ENCODE assay signal across 15 cellular contexts in genomic region chr2:208489687-208490086, GRCh38.
DNase-seq lines count a peak whose midpoint lies in the region; FAIRE-seq and TF ChIP-seq lines count a peak whose summit lies in the region.
"Had no signal": no experiment of that assay in that cellular context is flagged by ENCODE, and none has a peak within 500 bp of the region (broad histone marks: within the 10 kb centered on the region; RNA-seq: fewer than 3 reads in every experiment).

No MANE protein-coding gene starts in this region.

- DNase-seq in DMS53 treated with DMSO at 0.1 percent for 48 hours (lab: John Stamatoyannopoulos, UW; ENCODE audit: unreplicated experiment) (peak; percentile 96), NCI-H1417 (lab: John Stamatoyannopoulos, UW) (peak; percentile 56 to 96 (median 74)), NCI-H510A (lab: John Stamatoyannopoulos, UW) (peak; percentile 71), left kidney (ENCODE audit: low read depth, low spot score) (peak; percentile 3), tibial artery (no peak), activated T-cell treated with anti-CD3 and anti-CD28 coated beads for 4 hours (no peak), D721Med (ENCODE audit: insufficient read length, low spot score) (no peak)
- DNase-seq: activated CD4-positive, alpha-beta T cell treated with anti-CD3 and anti-CD28 coated beads, Interleukin-2, amount 50 U/mL, for 1 hour; activated naive CD4-positive, alpha-beta T cell treated with anti-CD3 and anti-CD28 coated beads, Interleukin-2, amount 10 ng/mL, durations not matched to agents 7 days and 5 days; Kasumi-1; kidney glomerular epithelial cell; stimulated activated naive CD4-positive, alpha-beta T cell treated with Interleukin-2 at 50 U/mL for 16 hours; trophoblast cell had no signal

- intact Hi-C loops in tibial artery (cut with DNase I; ENCODE audit: low total_unique reads): no loop called here

- no peak overlapping the region for H3K4me3 ChIP-seq in tibial artery
- H3K4me3 ChIP-seq: coronary artery, HAP-1 had no signal

- peaks cover 0 to 9% (median 0%) of the 10 kb centered on the region in 3 donors for H3K9me3 ChIP-seq in tibial artery
- H3K9me3 ChIP-seq: HAP-1 had no signal

- no peaks in the 10 kb centered on the region for H3K27me3 ChIP-seq in tibial artery

- H3K27ac ChIP-seq in tibial artery: no peak overlapping the region
- H3K27ac ChIP-seq: coronary artery had no signal

- no peak for FAIRE-seq in D721Med (lab: Jason Lieb, UNC)

- H3K4me1 ChIP-seq in tibial artery: no peaks in the 10 kb centered on the region
- H3K4me1 ChIP-seq: HAP-1 had no signal

- no peaks in the 10 kb centered on the region for H3K36me3 ChIP-seq in tibial artery
- H3K36me3 ChIP-seq: HAP-1 had no signal

- TF ChIP-seq CTCF in tibial artery (IDR thresholded peaks at IDR 0.05) (no peak), D721Med (IDR thresholded peaks at IDR 0.05; ENCODE audit: insufficient read depth, missing control alignments) (no peak)

Comparison
In these comparisons a context has a peak if more than half of its experiments do, and no peak if none do; other contexts are left out.
1. DNase-seq: peak in DMS53 treated with DMSO at 0.1 percent for 48 hours (single experiment), NCI-H1417 (3 of 3), NCI-H510A (single experiment) and left kidney (single experiment); none in tibial artery (0 of 2), activated T-cell treated with anti-CD3 and anti-CD28 coated beads for 4 hours (single experiment) and D721Med (single experiment).